ENCODE assay signal across 14 cellular contexts in genomic region chr1:16724718-16725438, GRCh38. TPM values are rescaled to one million over a fixed set of nuclear protein-coding genes. Genes with fewer than 3 reads are reported as not detected.
DNase-seq lines count a peak whose midpoint lies in the region; ATAC-seq and TF ChIP-seq lines count a peak whose summit lies in the region.
"Had no signal": no experiment of that assay in that cellular context is flagged by ENCODE, and none has a peak within 500 bp of the region (broad histone marks: within the 10 kb centered on the region; RNA-seq: fewer than 3 reads in every experiment).

No MANE protein-coding gene starts in this region.

- H3K4me1 Mint-ChIP-seq in immature natural killer cell, result no peaks in the 10 kb centered on the region

- TF ChIP-seq POLR2A in Peyer's patch (IDR thresholded peaks at IDR 0.05) (no peak), prostate gland (IDR thresholded peaks at IDR 0.05) (no peak), esophagus squamous epithelium (IDR thresholded peaks at IDR 0.05) (no peak)

- no peak overlapping the region for H3K27ac Mint-ChIP-seq in immature natural killer cell
- H3K27ac Mint-ChIP-seq: activated naive CD8-positive, alpha-beta T cell; CD8-positive, alpha-beta memory T cell had no signal

- TF ChIP-seq CTCF in GM13976 (IDR thresholded peaks at IDR 0.05; ENCODE audit: borderline replicate concordance, control extremely low read depth, extremely low read depth, insufficient read depth, missing control alignments), result no peak
- TF ChIP-seq CTCF in Peyer's patch (IDR thresholded peaks at IDR 0.05), result no peak
- no peak for TF ChIP-seq CTCF in prostate gland (IDR thresholded peaks at IDR 0.05)
- no peak for TF ChIP-seq CTCF in esophagus squamous epithelium (IDR thresholded peaks at IDR 0.05)

- no peaks in the 10 kb centered on the region for H3K36me3 Mint-ChIP-seq in immature natural killer cell
- H3K36me3 Mint-ChIP-seq: activated naive CD8-positive, alpha-beta T cell; CD8-positive, alpha-beta memory T cell had no signal

- 77% methylated on average over 45 of the region's 45 CpGs for WGBS in prostate gland
- WGBS in esophagus squamous epithelium, 2 donors, result 66 to 67% methylated on average over 45 of the region's 45 CpGs

- H3K36me3 ChIP-seq in Peyer's patch (no peaks in the 10 kb centered on the region), prostate gland (no peaks in the 10 kb centered on the region), esophagus squamous epithelium (no peaks in the 10 kb centered on the region)
- H3K36me3 ChIP-seq: MG63 had no signal

- H3K27me3 ChIP-seq in Peyer's patch (no peaks in the 10 kb centered on the region), prostate gland (replicated peaks; ENCODE audit: insufficient read depth) (peaks cover 2% of the 10 kb centered on the region), esophagus squamous epithelium (peaks cover 0 to 66% (median 8%) of the 10 kb centered on the region in 4 donors)
- H3K27me3 ChIP-seq: MG63 had no signal

- intact Hi-C loops in left cardiac atrium (cut with DNase I), result loop anchor here in 1 of 2 donors (10.0 kb wide), 1 partner anchor 180 kb away; no protein-coding TSS in a partner anchor
- intact Hi-C loops in prostate gland (cut with DNase I), result no loop called here
- intact Hi-C loops in esophagus squamous epithelium (cut with DNase I), result no loop called here

- H3K4me3 Mint-ChIP-seq in immature natural killer cell, result no peak overlapping the region
- H3K4me3 Mint-ChIP-seq: activated naive CD8-positive, alpha-beta T cell; CD8-positive, alpha-beta memory T cell had no signal

- H3K9me3 ChIP-seq in Peyer's patch (no peaks in the 10 kb centered on the region), prostate gland (no peaks in the 10 kb centered on the region), esophagus squamous epithelium (no peaks in the 10 kb centered on the region)
- H3K9me3 ChIP-seq: MG63 had no signal

- in situ Hi-C loops in GM13976 (cut with MboI; ENCODE audit: low sequenced_read_pairs, unreplicated experiment), result no loop called here

- ATAC-seq in left cardiac atrium, result peak; percentile 12 to 27

- peaks cover 0 to 9% (median 2%) of the 10 kb centered on the region in 3 donors for H3K27me3 Mint-ChIP-seq in immature natural killer cell (ENCODE audit: low read depth in 3 of 3)
- H3K27me3 Mint-ChIP-seq: activated naive CD8-positive, alpha-beta T cell had no signal

- H3K9me3 Mint-ChIP-seq in immature natural killer cell, result no peaks in the 10 kb centered on the region
- H3K9me3 Mint-ChIP-seq: CD8-positive, alpha-beta memory T cell had no signal

- peaks cover 0 to 5% (median 0%) of the 10 kb centered on the region in 4 donors for H3K4me1 ChIP-seq in Peyer's patch
- H3K4me1 ChIP-seq in prostate gland (replicated peaks), result no peaks in the 10 kb centered on the region
- no peaks in the 10 kb centered on the region for H3K4me1 ChIP-seq in esophagus squamous epithelium

- H3K27ac ChIP-seq in Peyer's patch (no peak overlapping the region), prostate gland (no peak overlapping the region), esophagus squamous epithelium (no peak overlapping the region)
- H3K27ac ChIP-seq: VCaP had no signal

- DNase-seq in GM13976 (ENCODE audit: low spot score), result peak; percentile 37
- DNase-seq in Peyer's patch, result peak; percentile 21 to 61 (median 52)
- peak; percentile 40 for DNase-seq in left cardiac atrium
- DNase-seq in prostate gland (ENCODE audit: low spot score), result peak; percentile 28
- no peak for DNase-seq in esophagus squamous epithelium (lab: John Stamatoyannopoulos, UW)
- DNase-seq in AG20443 (ENCODE audit: low spot score), result no peak
- no peak for DNase-seq in Kasumi-1 (lab: John Stamatoyannopoulos, UW)
- DNase-seq in immature natural killer cell, result no peak
- DNase-seq: effector memory CD4-positive, alpha-beta T cell; MG63; NCI-H510A treated with DMSO at 0.1 percent for 48 hours had no signal

- no peak overlapping the region for H3K4me3 ChIP-seq in Peyer's patch
- no peak overlapping the region for H3K4me3 ChIP-seq in prostate gland
- H3K4me3 ChIP-seq in esophagus squamous epithelium, result no peak overlapping the region
- H3K4me3 ChIP-seq: MG63 had no signal

RNA-seq across cellular contexts. Expression of gene RNU1-4, which starts 15.4 kb away (rescaled TPM):
- total RNA-seq in Peyer's patch (under 1 TPM; under 0.01 TPM), left cardiac atrium (over 10,000 TPM in 1 of 2 donors, 1,000 to 10,000 TPM in 1; 5,988 to 15,401 TPM), prostate gland (under 1 TPM; under 0.01 TPM), esophagus squamous epithelium (under 1 TPM; under 0.01 TPM)
- 10 to 100 TPM in 1 of 3 donors, not detected in 2; 28.1 TPM for polyA plus RNA-seq in immature natural killer cell
- polyA plus RNA-seq: CD8-positive, alpha-beta memory T cell had no signal

RNA-seq across cellular contexts. Expression of gene RNU1-3, which starts 58.1 kb away (rescaled TPM):
- total RNA-seq in Peyer's patch (under 1 TPM; under 0.01 TPM), left cardiac atrium (over 10,000 TPM in 1 of 2 donors, 1,000 to 10,000 TPM in 1; 5,988 to 15,401 TPM), prostate gland (under 1 TPM; under 0.01 TPM), esophagus squamous epithelium (under 1 TPM; under 0.01 TPM)
- polyA plus RNA-seq in immature natural killer cell, result 10 to 100 TPM in 1 of 3 donors, not detected in 2; 28.1 TPM
- polyA plus RNA-seq: CD8-positive, alpha-beta memory T cell had no signal

Comparison
In these comparisons a context has a peak if more than half of its experiments do, and no peak if none do; other contexts are left out.
1. DNase-seq: peak in GM13976 (single experiment), Peyer's patch (3 of 3), left cardiac atrium (single experiment) and prostate gland (single experiment); none in esophagus squamous epithelium (single experiment), AG20443 (single experiment), Kasumi-1 (0 of 2) and immature natural killer cell (0 of 3).
2. RNA of gene RNU1-4, which starts 15.4 kb away (total RNA-seq): 5,988 to 15,401 TPM in left cardiac atrium; under 0.01 TPM in Peyer's patch, under 0.01 TPM in prostate gland and under 0.01 TPM in esophagus squamous epithelium; every median in the first group is over 1,000 times any median in the second.
3. RNA of gene RNU1-3, which starts 58.1 kb away (total RNA-seq): 5,988 to 15,401 TPM in left cardiac atrium; under 0.01 TPM in Peyer's patch, under 0.01 TPM in prostate gland and under 0.01 TPM in esophagus squamous epithelium; every median in the first group is over 1,000 times any median in the second.